In the genomic region with DNA sequence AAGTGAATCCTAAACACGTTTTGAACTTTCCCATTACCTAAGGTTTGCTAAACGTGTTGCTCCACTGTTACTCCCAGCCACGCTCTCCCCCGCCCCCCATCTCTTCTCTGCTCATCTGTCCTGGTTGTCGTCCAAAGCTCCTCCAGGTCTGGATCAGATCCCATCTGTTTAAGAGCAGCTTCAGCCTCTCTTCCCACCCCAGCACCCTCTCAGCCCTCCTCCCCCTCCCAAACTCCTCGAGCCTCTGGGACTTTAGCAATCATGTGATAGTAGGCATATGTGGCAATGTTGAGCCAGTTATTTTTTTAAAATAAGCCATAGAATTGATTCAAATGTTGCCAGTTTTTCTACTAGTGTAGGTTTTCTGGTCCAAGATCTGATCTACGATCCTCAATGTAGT, we compare ENCODE assay signal across 2 cellular contexts.
TF ChIP-seq lines count a peak whose summit lies in the region.

No MANE protein-coding gene starts in this region.

TF ChIP-seq in liver, 16 proteins besides CTCF, POLR2A, EP300 and RAD21:
- peak in 1 of 2 donors; percentile 79 for TF ChIP-seq EGR1 (IDR thresholded peaks at IDR 0.05; ENCODE audit: low read depth in 2 of 2)
- TF ChIP-seq RXRA (IDR thresholded peaks at IDR 0.05) = peak; percentile 66 to 86
- peak; percentile 68 for TF ChIP-seq YY1 (IDR thresholded peaks at IDR 0.05)
- TF ChIP-seq, protein P1, sequence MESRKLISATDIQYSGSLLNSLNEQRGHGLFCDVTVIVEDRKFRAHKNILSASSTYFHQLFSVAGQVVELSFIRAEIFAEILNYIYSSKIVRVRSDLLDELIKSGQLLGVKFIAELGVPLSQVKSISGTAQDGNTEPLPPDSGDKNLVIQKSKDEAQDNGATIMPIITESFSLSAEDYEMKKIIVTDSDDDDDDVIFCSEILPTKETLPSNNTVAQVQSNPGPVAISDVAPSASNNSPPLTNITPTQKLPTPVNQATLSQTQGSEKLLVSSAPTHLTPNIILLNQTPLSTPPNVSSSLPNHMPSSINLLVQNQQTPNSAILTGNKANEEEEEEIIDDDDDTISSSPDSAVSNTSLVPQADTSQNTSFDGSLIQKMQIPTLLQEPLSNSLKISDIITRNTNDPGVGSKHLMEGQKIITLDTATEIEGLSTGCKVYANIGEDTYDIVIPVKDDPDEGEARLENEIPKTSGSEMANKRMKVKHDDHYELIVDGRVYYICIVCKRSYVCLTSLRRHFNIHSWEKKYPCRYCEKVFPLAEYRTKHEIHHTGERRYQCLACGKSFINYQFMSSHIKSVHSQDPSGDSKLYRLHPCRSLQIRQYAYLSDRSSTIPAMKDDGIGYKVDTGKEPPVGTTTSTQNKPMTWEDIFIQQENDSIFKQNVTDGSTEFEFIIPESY (IDR thresholded peaks at IDR 0.05) = peak; percentile 89
- TF ChIP-seq NR2F2 (IDR thresholded peaks at IDR 0.05) = no peak
- TF ChIP-seq JUND (IDR thresholded peaks at IDR 0.05) = peak in 1 of 2 donors; percentile 60
- TF ChIP-seq GABPA (IDR thresholded peaks at IDR 0.05 in 1 of 2, conservative IDR thresholded peaks at IDR 0.05 in 1 of 2) = no peak
- TF ChIP-seq HNF4A (conservative IDR thresholded peaks at IDR 0.05) = peak; percentile 64 to 90
- TF ChIP-seq, protein P2, sequence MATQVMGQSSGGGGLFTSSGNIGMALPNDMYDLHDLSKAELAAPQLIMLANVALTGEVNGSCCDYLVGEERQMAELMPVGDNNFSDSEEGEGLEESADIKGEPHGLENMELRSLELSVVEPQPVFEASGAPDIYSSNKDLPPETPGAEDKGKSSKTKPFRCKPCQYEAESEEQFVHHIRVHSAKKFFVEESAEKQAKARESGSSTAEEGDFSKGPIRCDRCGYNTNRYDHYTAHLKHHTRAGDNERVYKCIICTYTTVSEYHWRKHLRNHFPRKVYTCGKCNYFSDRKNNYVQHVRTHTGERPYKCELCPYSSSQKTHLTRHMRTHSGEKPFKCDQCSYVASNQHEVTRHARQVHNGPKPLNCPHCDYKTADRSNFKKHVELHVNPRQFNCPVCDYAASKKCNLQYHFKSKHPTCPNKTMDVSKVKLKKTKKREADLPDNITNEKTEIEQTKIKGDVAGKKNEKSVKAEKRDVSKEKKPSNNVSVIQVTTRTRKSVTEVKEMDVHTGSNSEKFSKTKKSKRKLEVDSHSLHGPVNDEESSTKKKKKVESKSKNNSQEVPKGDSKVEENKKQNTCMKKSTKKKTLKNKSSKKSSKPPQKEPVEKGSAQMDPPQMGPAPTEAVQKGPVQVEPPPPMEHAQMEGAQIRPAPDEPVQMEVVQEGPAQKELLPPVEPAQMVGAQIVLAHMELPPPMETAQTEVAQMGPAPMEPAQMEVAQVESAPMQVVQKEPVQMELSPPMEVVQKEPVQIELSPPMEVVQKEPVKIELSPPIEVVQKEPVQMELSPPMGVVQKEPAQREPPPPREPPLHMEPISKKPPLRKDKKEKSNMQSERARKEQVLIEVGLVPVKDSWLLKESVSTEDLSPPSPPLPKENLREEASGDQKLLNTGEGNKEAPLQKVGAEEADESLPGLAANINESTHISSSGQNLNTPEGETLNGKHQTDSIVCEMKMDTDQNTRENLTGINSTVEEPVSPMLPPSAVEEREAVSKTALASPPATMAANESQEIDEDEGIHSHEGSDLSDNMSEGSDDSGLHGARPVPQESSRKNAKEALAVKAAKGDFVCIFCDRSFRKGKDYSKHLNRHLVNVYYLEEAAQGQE (IDR thresholded peaks at IDR 0.05) = peak; percentile 35
- TF ChIP-seq, protein P3, sequence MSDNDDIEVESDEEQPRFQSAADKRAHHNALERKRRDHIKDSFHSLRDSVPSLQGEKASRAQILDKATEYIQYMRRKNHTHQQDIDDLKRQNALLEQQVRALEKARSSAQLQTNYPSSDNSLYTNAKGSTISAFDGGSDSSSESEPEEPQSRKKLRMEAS (IDR thresholded peaks at IDR 0.05) = peak; percentile 85
- no peak for TF ChIP-seq HNF4G (IDR thresholded peaks at IDR 0.05)
- peak; percentile 28 for TF ChIP-seq FOXA2 (IDR thresholded peaks at IDR 0.05)
- peak; percentile 61 for TF ChIP-seq SP1 (IDR thresholded peaks at IDR 0.05)

TF ChIP-seq in HepG2, 621 proteins besides CTCF, POLR2A, EP300 and RAD21:
- TF ChIP-seq SAP130 (CRISPR knock-in tag; IDR thresholded peaks at IDR 0.05; ENCODE audit: low read depth) = no peak
- TF ChIP-seq CREM (IDR thresholded peaks at IDR 0.05) = no peak
- TF ChIP-seq CREM (CRISPR knock-in tag; IDR thresholded peaks at IDR 0.05) = no peak
- TF ChIP-seq, protein P4, sequence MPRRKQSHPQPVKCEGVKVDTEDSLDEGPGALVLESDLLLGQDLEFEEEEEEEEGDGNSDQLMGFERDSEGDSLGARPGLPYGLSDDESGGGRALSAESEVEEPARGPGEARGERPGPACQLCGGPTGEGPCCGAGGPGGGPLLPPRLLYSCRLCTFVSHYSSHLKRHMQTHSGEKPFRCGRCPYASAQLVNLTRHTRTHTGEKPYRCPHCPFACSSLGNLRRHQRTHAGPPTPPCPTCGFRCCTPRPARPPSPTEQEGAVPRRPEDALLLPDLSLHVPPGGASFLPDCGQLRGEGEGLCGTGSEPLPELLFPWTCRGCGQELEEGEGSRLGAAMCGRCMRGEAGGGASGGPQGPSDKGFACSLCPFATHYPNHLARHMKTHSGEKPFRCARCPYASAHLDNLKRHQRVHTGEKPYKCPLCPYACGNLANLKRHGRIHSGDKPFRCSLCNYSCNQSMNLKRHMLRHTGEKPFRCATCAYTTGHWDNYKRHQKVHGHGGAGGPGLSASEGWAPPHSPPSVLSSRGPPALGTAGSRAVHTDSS (CRISPR knock-in tag; conservative IDR thresholded peaks at IDR 0.05) = no peak
- TF ChIP-seq, protein P5, sequence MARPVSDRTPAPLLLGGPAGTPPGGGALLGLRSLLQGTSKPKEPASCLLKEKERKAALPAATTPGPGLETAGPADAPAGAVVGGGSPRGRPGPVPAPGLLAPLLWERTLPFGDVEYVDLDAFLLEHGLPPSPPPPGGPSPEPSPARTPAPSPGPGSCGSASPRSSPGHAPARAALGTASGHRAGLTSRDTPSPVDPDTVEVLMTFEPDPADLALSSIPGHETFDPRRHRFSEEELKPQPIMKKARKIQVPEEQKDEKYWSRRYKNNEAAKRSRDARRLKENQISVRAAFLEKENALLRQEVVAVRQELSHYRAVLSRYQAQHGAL (CRISPR knock-in tag; IDR thresholded peaks at IDR 0.05; ENCODE audit: not compliant biosample characterization) = no peak
- no peak for TF ChIP-seq NAIF1 (CRISPR knock-in tag; IDR thresholded peaks at IDR 0.05; ENCODE audit: borderline replicate concordance)
- TF ChIP-seq HDAC1 (CRISPR knock-in tag; IDR thresholded peaks at IDR 0.05) = no peak
- TF ChIP-seq, protein P6, sequence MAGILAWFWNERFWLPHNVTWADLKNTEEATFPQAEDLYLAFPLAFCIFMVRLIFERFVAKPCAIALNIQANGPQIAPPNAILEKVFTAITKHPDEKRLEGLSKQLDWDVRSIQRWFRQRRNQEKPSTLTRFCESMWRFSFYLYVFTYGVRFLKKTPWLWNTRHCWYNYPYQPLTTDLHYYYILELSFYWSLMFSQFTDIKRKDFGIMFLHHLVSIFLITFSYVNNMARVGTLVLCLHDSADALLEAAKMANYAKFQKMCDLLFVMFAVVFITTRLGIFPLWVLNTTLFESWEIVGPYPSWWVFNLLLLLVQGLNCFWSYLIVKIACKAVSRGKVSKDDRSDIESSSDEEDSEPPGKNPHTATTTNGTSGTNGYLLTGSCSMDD (CRISPR knock-in tag; IDR thresholded peaks at IDR 0.05) = no peak
- TF ChIP-seq IRF2 (CRISPR knock-in tag; IDR thresholded peaks at IDR 0.05) = no peak
- no peak for TF ChIP-seq FOXO1 (CRISPR knock-in tag; IDR thresholded peaks at IDR 0.05)
- TF ChIP-seq KDM5A (IDR thresholded peaks at IDR 0.05; ENCODE audit: borderline replicate concordance, low read length) = no peak
- TF ChIP-seq, protein P7, sequence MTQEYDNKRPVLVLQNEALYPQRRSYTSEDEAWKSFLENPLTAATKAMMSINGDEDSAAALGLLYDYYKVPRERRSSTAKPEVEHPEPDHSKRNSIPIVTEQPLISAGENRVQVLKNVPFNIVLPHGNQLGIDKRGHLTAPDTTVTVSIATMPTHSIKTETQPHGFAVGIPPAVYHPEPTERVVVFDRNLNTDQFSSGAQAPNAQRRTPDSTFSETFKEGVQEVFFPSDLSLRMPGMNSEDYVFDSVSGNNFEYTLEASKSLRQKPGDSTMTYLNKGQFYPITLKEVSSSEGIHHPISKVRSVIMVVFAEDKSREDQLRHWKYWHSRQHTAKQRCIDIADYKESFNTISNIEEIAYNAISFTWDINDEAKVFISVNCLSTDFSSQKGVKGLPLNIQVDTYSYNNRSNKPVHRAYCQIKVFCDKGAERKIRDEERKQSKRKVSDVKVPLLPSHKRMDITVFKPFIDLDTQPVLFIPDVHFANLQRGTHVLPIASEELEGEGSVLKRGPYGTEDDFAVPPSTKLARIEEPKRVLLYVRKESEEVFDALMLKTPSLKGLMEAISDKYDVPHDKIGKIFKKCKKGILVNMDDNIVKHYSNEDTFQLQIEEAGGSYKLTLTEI (CRISPR knock-in tag; conservative IDR thresholded peaks at IDR 0.05) = no peak
- no peak for TF ChIP-seq HOXA5 (CRISPR knock-in tag; IDR thresholded peaks at IDR 0.05)
- no peak for TF ChIP-seq ZNF629 (CRISPR knock-in tag; conservative IDR thresholded peaks at IDR 0.05)
- TF ChIP-seq, protein P8, sequence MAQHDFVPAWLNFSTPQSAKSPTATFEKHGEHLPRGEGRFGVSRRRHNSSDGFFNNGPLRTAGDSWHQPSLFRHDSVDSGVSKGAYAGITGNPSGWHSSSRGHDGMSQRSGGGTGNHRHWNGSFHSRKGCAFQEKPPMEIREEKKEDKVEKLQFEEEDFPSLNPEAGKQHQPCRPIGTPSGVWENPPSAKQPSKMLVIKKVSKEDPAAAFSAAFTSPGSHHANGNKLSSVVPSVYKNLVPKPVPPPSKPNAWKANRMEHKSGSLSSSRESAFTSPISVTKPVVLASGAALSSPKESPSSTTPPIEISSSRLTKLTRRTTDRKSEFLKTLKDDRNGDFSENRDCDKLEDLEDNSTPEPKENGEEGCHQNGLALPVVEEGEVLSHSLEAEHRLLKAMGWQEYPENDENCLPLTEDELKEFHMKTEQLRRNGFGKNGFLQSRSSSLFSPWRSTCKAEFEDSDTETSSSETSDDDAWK (CRISPR knock-in tag; IDR thresholded peaks at IDR 0.05) = no peak
- TF ChIP-seq, protein P9, sequence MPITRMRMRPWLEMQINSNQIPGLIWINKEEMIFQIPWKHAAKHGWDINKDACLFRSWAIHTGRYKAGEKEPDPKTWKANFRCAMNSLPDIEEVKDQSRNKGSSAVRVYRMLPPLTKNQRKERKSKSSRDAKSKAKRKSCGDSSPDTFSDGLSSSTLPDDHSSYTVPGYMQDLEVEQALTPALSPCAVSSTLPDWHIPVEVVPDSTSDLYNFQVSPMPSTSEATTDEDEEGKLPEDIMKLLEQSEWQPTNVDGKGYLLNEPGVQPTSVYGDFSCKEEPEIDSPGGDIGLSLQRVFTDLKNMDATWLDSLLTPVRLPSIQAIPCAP (CRISPR knock-in tag; IDR thresholded peaks at IDR 0.05; ENCODE audit: low read depth) = no peak
- no peak for TF ChIP-seq BRCA1 (CRISPR knock-in tag; IDR thresholded peaks at IDR 0.05)
TF ChIP-seq in HepG2: peak in this region for 0.
